In genomic region chr1:62687903-62688686, GRCh38 we compare ENCODE assay signal across 8 cellular contexts. TPM values are rescaled to one million over a fixed set of nuclear protein-coding genes. Genes with fewer than 3 reads are reported as not detected.
DNase-seq lines count a peak whose midpoint lies in the region; ATAC-seq and TF ChIP-seq lines count a peak whose summit lies in the region.

TSS of gene DOCK7 (minus strand) at chr1:62688386. CDS start at chr1:62688264, 122 bp downstream.

- peak; percentile 35 for TF ChIP-seq POLR2A in GM18505 (IDR thresholded peaks at IDR 0.05; ENCODE audit: borderline replicate concordance, extremely low read depth, insufficient read depth, insufficient read length)
- no peak for TF ChIP-seq POLR2A in sigmoid colon (IDR thresholded peaks at IDR 0.05)

- CTCF ChIA-PET in mammary epithelial cell (lab: Charles Lee; ENCODE audit: low non-redundant PET): interaction anchor here (0.5 kb wide), 1 partner anchor 481 kb away, joined by 3 read pairs; no protein-coding TSS in a partner anchor

- H3K4me1 ChIP-seq in mammary epithelial cell (ENCODE audit: insufficient read depth, low read length) (peaks cover 44% of the 10 kb centered on the region), iPS-15b (ENCODE audit: control insufficient read depth, insufficient read depth, low read length) (no peaks in the 10 kb centered on the region), sigmoid colon (peaks cover 0 to 61% (median 49%) of the 10 kb centered on the region in 4 donors)

- H2AFZ ChIP-seq in mammary epithelial cell (ENCODE audit: low read depth, low read length): peak within 1 kb of the TSS; percentile 100

- ATAC-seq in GM18505 (IDR thresholded peaks at IDR 0.05; ENCODE audit: unreplicated experiment): peak; percentile 65
- peak; percentile 76 for ATAC-seq in HG02884 (IDR thresholded peaks at IDR 0.05; ENCODE audit: unreplicated experiment)

- in situ Hi-C loops in mammary epithelial cell (cut with MboI; ENCODE audit: low sequenced_read_pairs in 2 of 2): no loop called here

- no peaks in the 10 kb centered on the region for H3K27me3 ChIP-seq in mammary epithelial cell (ENCODE audit: insufficient read depth, low read length)
- H3K27me3 ChIP-seq in iPS-15b (ENCODE audit: control insufficient read depth, insufficient read depth, low read length): no peaks in the 10 kb centered on the region
- no peaks in the 10 kb centered on the region for H3K27me3 ChIP-seq in sigmoid colon

- peak within 1 kb of the TSS; percentile 91 for H3K4me2 ChIP-seq in mammary epithelial cell (ENCODE audit: insufficient read depth, low read depth, low read length)

- intact Hi-C loops in mammary epithelial cell (cut with micrococcal nuclease): loop anchor here (5.0 kb wide), 2 partner anchors 59 to 156 kb away; no protein-coding TSS in a partner anchor
- intact Hi-C loops in sigmoid colon (cut with DNase I): loop anchor here (5.0 kb wide), 1 partner anchor 59 kb away; no protein-coding TSS in a partner anchor

- H4K20me1 ChIP-seq in mammary epithelial cell (ENCODE audit: insufficient read depth, low read length): no peaks in the 10 kb centered on the region

- no peaks in the 10 kb centered on the region for H3K36me3 ChIP-seq in mammary epithelial cell (ENCODE audit: insufficient read depth, low read length)
- no peaks in the 10 kb centered on the region for H3K36me3 ChIP-seq in iPS-15b (ENCODE audit: control insufficient read depth, insufficient read depth, low read length)
- no peaks in the 10 kb centered on the region for H3K36me3 ChIP-seq in sigmoid colon

- dilution Hi-C loops in mammary epithelial cell (cut with HindIII; ENCODE audit: low sequenced_read_pairs): no loop called here

- WGBS in mammary epithelial cell (ENCODE audit: low coverage, missing lambda C conversion rate): 0% methylated on average over 1 of the region's 107 CpGs
- 1% methylated on average over 107 of the region's 107 CpGs for WGBS in sigmoid colon, 2 donors

- H3K9me3 ChIP-seq in mammary epithelial cell (replicated peaks; ENCODE audit: insufficient read depth, low read length) (no peaks in the 10 kb centered on the region), iPS-15b (ENCODE audit: control insufficient read depth, insufficient read depth, low read length) (no peaks in the 10 kb centered on the region), sigmoid colon (no peaks in the 10 kb centered on the region)

- TF ChIP-seq EP300 in sigmoid colon (IDR thresholded peaks at IDR 0.05): no peak

- TF ChIP-seq CTCF in 22Rv1 (IDR thresholded peaks at IDR 0.05) (no peak), mammary epithelial cell (conservative IDR thresholded peaks at IDR 0.05 in 1 of 2, IDR thresholded peaks at IDR 0.05 in 1 of 2; ENCODE audit: extremely low read depth in 1 of 2, insufficient read depth in 1 of 2, low read depth in 1 of 2, low read length in 2 of 2) (no peak), sigmoid colon (IDR thresholded peaks at IDR 0.05) (no peak)

- H3K4me3 ChIP-seq in mammary epithelial cell (replicated peaks in 1 of 3; ENCODE audit: insufficient read depth in 1 of 3, low read depth in 2 of 3, low read length in 3 of 3) (peak within 1 kb of the TSS; percentile 54 to 83 (median 55)), iPS-15b (ENCODE audit: low read depth, low read length) (peak within 1 kb of the TSS; percentile 83), sigmoid colon (peak within 1 kb of the TSS; percentile 81 to 92 (median 88))

- H3K9ac ChIP-seq in mammary epithelial cell (ENCODE audit: insufficient read depth, low read length): peak within 1 kb of the TSS; percentile 78
- H3K9ac ChIP-seq in iPS-15b (ENCODE audit: low read depth, low read length): peak within 1 kb of the TSS; percentile 94

- BruUV-seq in mammary epithelial cell (replicated peaks; lab: Mats Ljungman, UMichigan): no TSS peak

- peak within 1 kb of the TSS; percentile 73 for H3K27ac ChIP-seq in 22Rv1
- H3K27ac ChIP-seq in mammary epithelial cell (ENCODE audit: insufficient read depth, low read depth, low read length): peak within 1 kb of the TSS; percentile 75
- H3K27ac ChIP-seq in sigmoid colon: peak within 1 kb of the TSS; percentile 81 to 88 (median 84)

- H3K79me2 ChIP-seq in mammary epithelial cell (ENCODE audit: insufficient read depth, low read length): peaks cover 45% of the 10 kb centered on the region

- peak; percentile 37 to 50 for DNase-seq in NCI-H1930 (lab: John Stamatoyannopoulos, UW)
- DNase-seq in UCSD-AML1 (lab: John Stamatoyannopoulos, UW; ENCODE audit: unreplicated experiment): peak; percentile 84
- DNase-seq in mammary epithelial cell: peak; percentile 79
- DNase-seq in sigmoid colon: peak; percentile 86

RNA-seq across cellular contexts. Expression of gene DOCK7, which starts in this region (rescaled TPM):
- total RNA-seq in mammary epithelial cell: 10 to 100 TPM; 76.2 to 83.9 TPM
- polyA plus RNA-seq in mammary epithelial cell: 25.9 TPM
- 114 TPM for polyA minus RNA-seq in mammary epithelial cell
- total RNA-seq in sigmoid colon: 10 to 100 TPM; 32.4 to 54.8 (median 42.9) TPM
- polyA plus RNA-seq in sigmoid colon: 10 to 100 TPM in 1 of 3 donors, 1 to 10 TPM in 2; 6.5 to 11.4 (median 9.8) TPM

Comparison
In these comparisons a context has a peak if more than half of its experiments do, and no peak if none do; other contexts are left out.
1. Peak in every context shown above with its lines: DNase-seq, ATAC-seq, H3K4me3 ChIP-seq and H3K27ac ChIP-seq.